In the genomic region with DNA sequence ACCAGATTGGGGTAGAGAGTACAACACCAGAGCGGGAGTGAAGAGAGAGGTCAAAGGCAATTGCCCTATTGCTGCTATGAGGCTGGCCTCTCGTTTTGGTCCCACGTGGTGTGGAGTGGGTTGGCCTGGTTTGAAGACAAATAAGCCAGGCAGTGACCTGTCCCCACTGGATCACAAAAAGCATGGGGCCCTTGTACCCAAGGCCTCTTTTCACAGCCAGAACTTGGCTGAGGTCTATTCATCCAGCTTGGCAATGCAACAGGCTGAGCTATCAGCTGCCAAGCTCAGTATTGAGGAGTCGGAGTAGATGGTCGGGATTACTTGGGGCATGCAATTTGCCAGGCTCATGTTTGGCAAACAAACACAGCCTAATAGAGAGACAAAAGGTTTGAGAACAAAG, we compare ENCODE assay signal across 20 cellular contexts. TPM values are rescaled to one million over a fixed set of nuclear protein-coding genes. Genes with fewer than 3 reads are reported as not detected.
A peak's percentile ranks its signal among the peaks of the same experiment; 100 is the strongest.
DNase-seq lines count a peak whose midpoint lies in the region; ATAC-seq, FAIRE-seq and TF ChIP-seq lines count a peak whose summit lies in the region.
"Had no signal": no experiment of that assay in that cellular context is flagged by ENCODE, and none has a peak within 500 bp of the region (broad histone marks: within the 10 kb centered on the region; RNA-seq: fewer than 3 reads in every experiment).

No MANE protein-coding gene starts in this region.

- TF ChIP-seq CTCF in foreskin keratinocyte (conservative IDR thresholded peaks at IDR 0.05) = no peak

- no peaks in the 10 kb centered on the region for H3K4me1 ChIP-seq in foreskin keratinocyte
- H3K4me1 ChIP-seq: HAP-1 had no signal

- no peak for TF ChIP-seq POLR2A in GM12892 (IDR thresholded peaks at IDR 0.05; ENCODE audit: low read depth, low read length)

- no peak for ATAC-seq in foreskin keratinocyte
- ATAC-seq: K562, PC-3 had no signal

- peaks cover 28% of the 10 kb centered on the region for H3K27me3 ChIP-seq in foreskin keratinocyte
- H3K27me3 ChIP-seq: SJCRH30 had no signal

- DNase-seq in anterior cingulate cortex (lab: John Stamatoyannopoulos, UW) (peak in 48 of 58 donors; percentile 24 to 91 (median 60)), foreskin keratinocyte (no peak), midbrain (lab: John Stamatoyannopoulos, UW) (peak; percentile 67), substantia nigra (lab: John Stamatoyannopoulos, UW) (peak in 29 of 49 donors; percentile 7 to 79 (median 52)), SIG-M5 treated with dmso at 0.1 percent for 504 hours (lab: John Stamatoyannopoulos, UW; ENCODE audit: unreplicated experiment) (no peak), GM12892 (ENCODE audit: insufficient read length) (no peak), NCI-H526 (lab: John Stamatoyannopoulos, UW) (no peak)
- DNase-seq: ACHN; AML-193; CD4-positive, CD25-positive, alpha-beta regulatory T cell; EL; NCI-H1436; NCI-H2081 treated with DMSO at 0.1 percent for 48 hours; NCI-H510A; NCI-H82; PC-3; SJCRH30 had no signal

- H3K27ac ChIP-seq in foreskin keratinocyte (peak overlapping the region; percentile 53), substantia nigra (ENCODE audit: low read depth, low read length, poor library complexity, severe bottlenecking) (no peak overlapping the region)
- H3K27ac ChIP-seq: RWPE1, SJCRH30 had no signal

- no peak for FAIRE-seq in GM12892 (lab: Jason Lieb, UNC)
- FAIRE-seq: K562 had no signal

RNA-seq across cellular contexts. Expression of gene GALNT18, which starts 19.2 kb away (rescaled TPM):
- 35.1 and 36.0 TPM in 2 replicates for total RNA-seq in foreskin keratinocyte
- 28.1 and 30.2 TPM in 2 replicates for polyA plus RNA-seq in foreskin keratinocyte
- polyA plus RNA-seq in GM12892 (2012; ENCODE audit: missing spikeins) = 6.2 TPM
- total RNA-seq: CD4-positive, CD25-positive, alpha-beta regulatory T cell; K562 had no signal
- polyA plus RNA-seq: K562 had no signal

Comparison
In these comparisons a context has a peak if more than half of its experiments do, and no peak if none do; other contexts are left out.
1. DNase-seq: peak in anterior cingulate cortex (48 of 58), midbrain (single experiment) and substantia nigra (29 of 49); none in foreskin keratinocyte (0 of 2), SIG-M5 treated with dmso at 0.1 percent for 504 hours (single experiment), GM12892 (single experiment) and NCI-H526 (0 of 2).